Comparison of ENCODE assay signal across 8 cellular contexts in the genomic region with DNA sequence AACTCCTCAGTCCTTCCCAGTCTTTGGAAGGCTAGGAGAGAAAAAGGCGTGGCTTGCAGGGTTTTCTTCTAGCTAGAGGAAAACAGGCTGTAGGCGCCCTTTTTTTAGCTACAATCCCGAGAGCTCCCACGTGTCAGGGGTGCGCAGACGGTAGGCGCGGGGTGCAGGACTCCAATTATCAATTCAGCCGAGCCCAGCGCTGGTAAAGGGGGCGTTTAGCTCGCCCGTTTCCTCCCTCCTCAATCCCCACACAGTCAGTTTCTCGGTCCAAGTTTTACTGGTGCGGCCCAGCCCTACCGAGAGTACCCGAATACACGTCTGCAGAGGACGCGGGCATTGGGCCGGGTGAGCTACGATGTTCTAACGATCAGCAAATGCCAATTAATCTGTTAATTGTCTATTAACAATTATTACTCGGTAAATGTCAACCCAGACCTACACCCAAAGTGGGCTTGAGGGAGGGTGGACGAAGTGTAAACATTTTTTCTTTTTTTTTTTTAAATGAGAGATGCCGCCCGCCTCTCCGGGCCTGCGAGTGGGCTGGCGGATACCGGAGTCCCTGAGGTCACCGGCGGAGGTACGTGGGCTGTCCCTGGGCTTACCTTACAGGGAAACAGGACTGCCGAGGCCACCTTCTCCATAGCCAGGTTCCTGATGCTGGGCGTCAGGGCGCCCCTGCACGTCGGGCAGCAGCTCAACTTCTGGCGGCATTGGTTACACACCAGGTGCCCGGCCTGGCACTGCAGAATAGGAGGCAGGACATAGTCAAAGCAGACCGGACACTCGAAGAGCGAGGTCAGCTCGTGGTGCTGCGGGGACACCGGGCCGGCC. TPM values are rescaled to one million over a fixed set of nuclear protein-coding genes. Genes with fewer than 3 reads are reported as not detected.
DNase-seq lines count a peak whose midpoint lies in the region; ATAC-seq and TF ChIP-seq lines count a peak whose summit lies in the region.

No MANE protein-coding gene starts in this region.

- no peaks in the 10 kb centered on the region for H3K9me3 ChIP-seq in esophagus muscularis mucosa
- no peaks in the 10 kb centered on the region for H3K9me3 ChIP-seq in mucosa of stomach (ENCODE audit: control insufficient read depth, low read length)
- no peaks in the 10 kb centered on the region for H3K9me3 ChIP-seq in thymus (ENCODE audit: control insufficient read depth)

- DNase-seq in activated CD4-positive, CD25-positive, alpha-beta regulatory T cell (lab: John Stamatoyannopoulos, UW), result peak in 3 of 4 experiments; percentile 3 to 23 (median 20)
- peak; percentile 36 for DNase-seq in NCI-H345 (lab: John Stamatoyannopoulos, UW)
- DNase-seq in activated T-cell treated with anti-CD3 and anti-CD28 coated beads, Interleukin-2, amount 50 U/mL, for 4 hours, result peak; percentile 27
- DNase-seq in esophagus muscularis mucosa (ENCODE audit: extremely low spot score), result peak; percentile 93

- ATAC-seq in activated CD4-positive, CD25-positive, alpha-beta regulatory T cell treated with anti-CD3 and anti-CD28 coated beads, Interleukin-2, amount 50 U/mL, for 24 hours, result no peak
- no peak for ATAC-seq in activated T-cell treated with anti-CD3 and anti-CD28 coated beads, Interleukin-2, amount 50 U/mL, for 4 hours
- no peak for ATAC-seq in HG03135 (IDR thresholded peaks at IDR 0.05; ENCODE audit: unreplicated experiment)

- peaks cover 59% of the 10 kb centered on the region for H3K4me1 Mint-ChIP-seq in activated T-cell treated with anti-CD3 and anti-CD28 coated beads, Interleukin-2, amount 50 U/mL, for 4 hours (ENCODE audit: low read depth)

- intact Hi-C loops in esophagus muscularis mucosa (cut with DNase I), result loop anchor here (5.0 kb wide), 1 partner anchor 40 kb away; no protein-coding TSS in a partner anchor

- H3K27ac ChIP-seq in esophagus muscularis mucosa (replicated peaks in 1 of 4) (peak overlapping the region; percentile 94 to 99 (median 98)), thymus (ENCODE audit: low read depth) (peak overlapping the region; percentile 97)

- no peak for TF ChIP-seq POLR2A in esophagus muscularis mucosa (IDR thresholded peaks at IDR 0.05; ENCODE audit: low read depth)

- H3K9me3 Mint-ChIP-seq in activated T-cell treated with anti-CD3 and anti-CD28 coated beads, Interleukin-2, amount 50 U/mL, for 4 hours, result no peaks in the 10 kb centered on the region

- H3K9ac ChIP-seq in mucosa of stomach (ENCODE audit: low read length), result peak overlapping the region; percentile 83

- whole genome bisulfite sequencing in esophagus muscularis mucosa, result under 1% methylated on average over 18 of the region's 48 CpGs
- WGBS in thymus, result under 1% methylated on average over 48 of the region's 48 CpGs

- H3K4me3 ChIP-seq in esophagus muscularis mucosa (peak overlapping the region; percentile 80 to 93 (median 88)), mucosa of stomach (ENCODE audit: low read length) (peak overlapping the region; percentile 75), thymus (ENCODE audit: low read length) (peak overlapping the region; percentile 73)

- H3K27me3 ChIP-seq in esophagus muscularis mucosa, result no peaks in the 10 kb centered on the region
- no peaks in the 10 kb centered on the region for H3K27me3 ChIP-seq in mucosa of stomach (ENCODE audit: control insufficient read depth, insufficient read depth, low read length)
- no peaks in the 10 kb centered on the region for H3K27me3 ChIP-seq in thymus (ENCODE audit: control insufficient read depth, insufficient read depth)

- no peaks in the 10 kb centered on the region for H3K27me3 Mint-ChIP-seq in activated T-cell treated with anti-CD3 and anti-CD28 coated beads, Interleukin-2, amount 50 U/mL, for 4 hours (ENCODE audit: low read depth)

- H3K36me3 Mint-ChIP-seq in activated T-cell treated with anti-CD3 and anti-CD28 coated beads, Interleukin-2, amount 50 U/mL, for 4 hours (ENCODE audit: insufficient read depth), result peaks cover 37% of the 10 kb centered on the region

- no peak for TF ChIP-seq CTCF in esophagus muscularis mucosa (IDR thresholded peaks at IDR 0.05)

- H3K4me3 Mint-ChIP-seq in activated T-cell treated with anti-CD3 and anti-CD28 coated beads, Interleukin-2, amount 50 U/mL, for 4 hours, result peak overlapping the region; percentile 98

- no peak for TF ChIP-seq EP300 in esophagus muscularis mucosa (IDR thresholded peaks at IDR 0.05)

- H3K4me1 ChIP-seq in esophagus muscularis mucosa (peaks cover 24 to 53% (median 50%) of the 10 kb centered on the region in 4 donors), mucosa of stomach (ENCODE audit: control insufficient read depth, insufficient read depth, low read length) (peaks cover 18% of the 10 kb centered on the region), thymus (ENCODE audit: control insufficient read depth, insufficient read depth, low read length) (peaks cover 8% of the 10 kb centered on the region)

- no peaks in the 10 kb centered on the region for H3K36me3 ChIP-seq in esophagus muscularis mucosa
- H3K36me3 ChIP-seq in mucosa of stomach (ENCODE audit: control insufficient read depth, insufficient read depth, low read length), result peaks cover 5% of the 10 kb centered on the region
- no peaks in the 10 kb centered on the region for H3K36me3 ChIP-seq in thymus (ENCODE audit: control insufficient read depth, insufficient read depth)

RNA-seq across cellular contexts. Expression of a gene that starts 0.9 kb away (rescaled TPM):
- 100 to 1,000 TPM; 136 to 146 (median 141) TPM for total RNA-seq in activated T-cell treated with anti-CD3 and anti-CD28 coated beads, Interleukin-2, amount 50 U/mL, for 4 hours
- total RNA-seq in esophagus muscularis mucosa, result 10 to 100 TPM; 27.8 to 55.8 (median 43.3) TPM
- 22.4 TPM for polyA plus RNA-seq in thymus

RNA-seq across cellular contexts. Expression of a gene that starts 58.3 kb away (rescaled TPM):
- total RNA-seq in activated T-cell treated with anti-CD3 and anti-CD28 coated beads, Interleukin-2, amount 50 U/mL, for 4 hours, result not detected
- not detected for total RNA-seq in esophagus muscularis mucosa
- 0.02 TPM for polyA plus RNA-seq in thymus

Comparison
In these comparisons a context has a peak if more than half of its experiments do, and no peak if none do; other contexts are left out.
1. DNase-seq: peak in every context shown above with its lines; median percentile 93 in esophagus muscularis mucosa; 36 in NCI-H345; 27 in activated T-cell treated with anti-CD3 and anti-CD28 coated beads, Interleukin-2, amount 50 U/mL, for 4 hours; 20 in activated CD4-positive, CD25-positive, alpha-beta regulatory T cell.